In the genomic region with DNA sequence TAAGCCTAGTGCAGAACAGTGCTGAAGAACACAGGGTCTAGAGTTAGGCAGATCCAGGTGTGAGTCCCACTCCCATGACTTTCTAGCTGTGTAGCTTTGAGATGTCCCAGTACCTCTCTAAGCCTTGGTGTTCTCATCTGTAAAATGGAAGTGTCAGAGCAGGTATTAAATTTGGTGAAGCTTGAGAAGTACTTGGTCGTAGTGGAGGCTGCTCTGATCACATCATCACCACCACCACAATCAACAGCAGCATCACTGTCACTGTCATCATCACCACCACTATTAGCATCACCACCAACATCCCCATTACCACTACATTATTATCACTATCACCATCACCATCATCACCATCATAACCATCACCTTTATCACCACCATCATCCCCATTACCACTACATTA, we compare ENCODE assay signal across 18 cellular contexts.
DNase-seq lines count a peak whose midpoint lies in the region; ATAC-seq, FAIRE-seq and TF ChIP-seq lines count a peak whose summit lies in the region.
"Had no signal": no experiment of that assay in that cellular context is flagged by ENCODE, and none has a peak within 500 bp of the region (broad histone marks: within the 10 kb centered on the region; RNA-seq: fewer than 3 reads in every experiment).

No MANE protein-coding gene starts in this region.

- H3K27me3 Mint-ChIP-seq in CD8-positive, alpha-beta T cell (ENCODE audit: low read depth) = no peaks in the 10 kb centered on the region
- peaks cover 3 to 10% (median 6%) of the 10 kb centered on the region in 3 donors for H3K27me3 Mint-ChIP-seq in immature natural killer cell (ENCODE audit: low read depth in 3 of 3)
- H3K27me3 Mint-ChIP-seq: CD4-positive, alpha-beta T cell had no signal

- TF ChIP-seq RAD21 in K562 (CRISPR knock-in tag; conservative IDR thresholded peaks at IDR 0.05 in 1 of 2, IDR thresholded peaks at IDR 0.05 in 1 of 2) = no peak

- BruUV-seq in K562 (replicated peaks; lab: Mats Ljungman, UMichigan) = no TSS peak

- no peak overlapping the region for H3K9ac ChIP-seq in K562 (ENCODE audit: insufficient read depth in 1 of 2, low read depth in 2 of 2, low read length in 2 of 2)
- H3K9ac ChIP-seq: GM23248 had no signal

- no peaks in the 10 kb centered on the region for H3K4me1 ChIP-seq in CD8-positive, alpha-beta T cell (ENCODE audit: insufficient read depth, low read length)
- H3K4me1 ChIP-seq in K562 (replicated peaks in 1 of 2; ENCODE audit: control insufficient read depth in 2 of 2, insufficient read depth in 2 of 2, low read length in 2 of 2) (peaks cover 0 to 6% of the 10 kb centered on the region in 2 experiments; a peak in 1 of 5 replicates), tibial artery (peaks cover 0 to 7% (median 0%) of the 10 kb centered on the region in 4 donors)

- in situ Hi-C loops in K562 (cut with MboI) = no loop called here

- H3K79me2 ChIP-seq in K562 (ENCODE audit: control insufficient read depth, insufficient read depth, low read length) = peaks cover 29% of the 10 kb centered on the region

- ATAC-seq in CD8-positive, alpha-beta T cell = peak; percentile 61
- no peak for ATAC-seq in K562
- ATAC-seq in stimulated activated effector memory CD8-positive, alpha-beta T cell treated with anti-CD3 and anti-CD28 coated beads, Interleukin-12 subunit alpha, Interleukin-12 subunit beta, amount 100 ng/mL, for 72 hours = peak; percentile 63
- ATAC-seq: GM12878 had no signal

- CTCF ChIA-PET in CD8-positive, alpha-beta T cell (lab: Charles Lee) = no interaction called here
- CTCF ChIA-PET in K562 (lab: Yijun Ruan, JAX; ENCODE audit: low intra/inter-chr PET ratio) = no interaction called here

- intact Hi-C loops in CD8-positive, alpha-beta T cell (cut with DNase I, micrococcal nuclease) = no loop called here
- intact Hi-C loops in K562 (cut with micrococcal nuclease) (no loop called here), tibial artery (cut with DNase I; ENCODE audit: low total_unique reads) (no loop called here)

- H3K36me3 ChIP-seq in CD8-positive, alpha-beta T cell (ENCODE audit: insufficient read depth, low read length) = no peaks in the 10 kb centered on the region
- H3K36me3 ChIP-seq in K562 (ENCODE audit: control insufficient read depth, insufficient read depth, low read length) = peaks cover 3% of the 10 kb centered on the region; the same call in 2 of the 3 replicates
- H3K36me3 ChIP-seq in tibial artery = no peaks in the 10 kb centered on the region

- H2AFZ ChIP-seq in K562 (ENCODE audit: low read depth, low read length) = no peak overlapping the region
- H2AFZ ChIP-seq: GM23248 had no signal

- FAIRE-seq in K562 (lab: Jason Lieb, UNC) = no peak
- FAIRE-seq: A204.1, GM12878, GM19239, H54 had no signal

- TF ChIP-seq POLR2A in K562 (conservative IDR thresholded peaks at IDR 0.05) = no peak

- no peak overlapping the region for H3K4me3 Mint-ChIP-seq in CD8-positive, alpha-beta T cell
- H3K4me3 Mint-ChIP-seq in immature natural killer cell = no peak overlapping the region
- no peak overlapping the region for H3K4me3 Mint-ChIP-seq in stimulated activated effector memory CD8-positive, alpha-beta T cell treated with anti-CD3 and anti-CD28 coated beads, Interleukin-12 subunit alpha, Interleukin-12 subunit beta, amount 100 ng/mL, for 72 hours
- H3K4me3 Mint-ChIP-seq: CD4-positive, alpha-beta T cell had no signal

- TF ChIP-seq EP300 in K562 (IDR thresholded peaks at IDR 0.05; ENCODE audit: low read length) = no peak

- peaks cover 33% of the 10 kb centered on the region for H4K20me1 ChIP-seq in K562 (replicated peaks; ENCODE audit: control insufficient read depth, insufficient read depth, low read length)

- no peak overlapping the region for H3K27ac Mint-ChIP-seq in CD8-positive, alpha-beta T cell
- H3K27ac Mint-ChIP-seq in immature natural killer cell = no peak overlapping the region
- no peak overlapping the region for H3K27ac Mint-ChIP-seq in stimulated activated effector memory CD8-positive, alpha-beta T cell treated with anti-CD3 and anti-CD28 coated beads, Interleukin-12 subunit alpha, Interleukin-12 subunit beta, amount 100 ng/mL, for 72 hours
- H3K27ac Mint-ChIP-seq: CD4-positive, alpha-beta T cell had no signal

- peaks cover 15% of the 10 kb centered on the region for H3K4me1 Mint-ChIP-seq in CD8-positive, alpha-beta T cell (ENCODE audit: low read depth)
- peaks cover 14 to 18% of the 10 kb centered on the region in 2 donors for H3K4me1 Mint-ChIP-seq in immature natural killer cell
- H3K4me1 Mint-ChIP-seq in stimulated activated effector memory CD8-positive, alpha-beta T cell treated with anti-CD3 and anti-CD28 coated beads, Interleukin-12 subunit alpha, Interleukin-12 subunit beta, amount 100 ng/mL, for 72 hours = peaks cover 11% of the 10 kb centered on the region

- peaks cover 8% of the 10 kb centered on the region for H3K9me1 ChIP-seq in K562 (ENCODE audit: control insufficient read depth, insufficient read depth, low read length)

- no peaks in the 10 kb centered on the region for H3K9me3 Mint-ChIP-seq in CD8-positive, alpha-beta T cell
- H3K9me3 Mint-ChIP-seq in immature natural killer cell = no peaks in the 10 kb centered on the region
- H3K9me3 Mint-ChIP-seq in stimulated activated effector memory CD8-positive, alpha-beta T cell treated with anti-CD3 and anti-CD28 coated beads, Interleukin-12 subunit alpha, Interleukin-12 subunit beta, amount 100 ng/mL, for 72 hours = no peaks in the 10 kb centered on the region
- H3K9me3 Mint-ChIP-seq: CD4-positive, alpha-beta T cell had no signal

- 86% methylated on average over 1 of the region's 1 CpG for WGBS in K562 (ENCODE audit: insufficient coverage, low coverage, missing lambda C conversion rate)

- DNase-seq in CD8-positive, alpha-beta T cell = no peak
- DNase-seq in K562 (ENCODE audit: extremely low read depth in 1 of 4, low spot score in 3 of 4) (no peak), immature natural killer cell (peak; percentile 72 to 78 (median 75)), tibial artery (no peak), kidney glomerular epithelial cell (lab: John Stamatoyannopoulos, UW) (no peak)
- DNase-seq in stimulated activated effector memory CD8-positive, alpha-beta T cell treated with anti-CD3 and anti-CD28 coated beads, Interleukin-12 subunit alpha, Interleukin-12 subunit beta, amount 100 ng/mL, for 72 hours (ENCODE audit: low spot score in 2 of 2) = no peak
- DNase-seq: ACHN; Calu3; CD4-positive, alpha-beta T cell; DND-41; EL; GM23248; HCEC 1CT had no signal

- no peaks in the 10 kb centered on the region for H3K36me3 Mint-ChIP-seq in CD8-positive, alpha-beta T cell
- H3K36me3 Mint-ChIP-seq in immature natural killer cell = no peaks in the 10 kb centered on the region
- H3K36me3 Mint-ChIP-seq in stimulated activated effector memory CD8-positive, alpha-beta T cell treated with anti-CD3 and anti-CD28 coated beads, Interleukin-12 subunit alpha, Interleukin-12 subunit beta, amount 100 ng/mL, for 72 hours = no peaks in the 10 kb centered on the region

- POLR2A ChIA-PET in CD8-positive, alpha-beta T cell (lab: Charles Lee) = no interaction called here
- POLR2A ChIA-PET in K562 (lab: Yijun Ruan, JAX) = no interaction called here

- no peak overlapping the region for H3K27ac ChIP-seq in CD8-positive, alpha-beta T cell (ENCODE audit: low read depth, low read length)
- H3K27ac ChIP-seq in K562 (ENCODE audit: extremely low read depth, low read depth, low read length) (no peak overlapping the region), tibial artery (no peak overlapping the region)
- H3K27ac ChIP-seq: C4-2B, GM23248 had no signal

- no peaks in the 10 kb centered on the region for H3K9me3 ChIP-seq in CD8-positive, alpha-beta T cell (ENCODE audit: low read length)
- H3K9me3 ChIP-seq in K562 (replicated peaks; ENCODE audit: control insufficient read depth, insufficient read depth, low read depth, low read length) (no peaks in the 10 kb centered on the region; the same call in 1 of the 2 replicates), tibial artery (no peaks in the 10 kb centered on the region)

- TF ChIP-seq CTCF in CD8-positive, alpha-beta T cell (IDR thresholded peaks at IDR 0.05) = no peak
- TF ChIP-seq CTCF in K562 (IDR thresholded peaks at IDR 0.05 in 2 of 3, conservative IDR thresholded peaks at IDR 0.05 in 1 of 3; ENCODE audit: insufficient read depth in 2 of 3, low read depth in 1 of 3, low read length in 3 of 3) (no peak), tibial artery (IDR thresholded peaks at IDR 0.05) (no peak)

- no peak overlapping the region for H3K4me2 ChIP-seq in K562 (ENCODE audit: insufficient read depth, low read length)

- H3K4me3 ChIP-seq in CD8-positive, alpha-beta T cell (ENCODE audit: low read depth, low read length) = no peak overlapping the region
- H3K4me3 ChIP-seq in K562 (no peak overlapping the region), tibial artery (no peak overlapping the region)
- H3K4me3 ChIP-seq: GM12878, GM23248 had no signal

- no peaks in the 10 kb centered on the region for H3K27me3 ChIP-seq in CD8-positive, alpha-beta T cell (ENCODE audit: insufficient read depth, low read length)
- H3K27me3 ChIP-seq in K562 (ENCODE audit: control insufficient read depth in 2 of 2, insufficient read depth in 2 of 2, low read length in 2 of 2) (no peaks in the 10 kb centered on the region; a peak in 1 of 5 replicates), tibial artery (no peaks in the 10 kb centered on the region)

TF ChIP-seq in K562, 482 proteins besides CTCF, POLR2A, EP300 and RAD21:
- TF ChIP-seq CREM (IDR thresholded peaks at IDR 0.05; ENCODE audit: low read depth) (no peak), RBM25 (IDR thresholded peaks at IDR 0.05; ENCODE audit: low read depth, low read length, severe bottlenecking) (peak; percentile 20), KDM1A (IDR thresholded peaks at IDR 0.05) (0 out of 4 replicates have a peak, but pooled peaks of 1 of the 2 experiments have one; percentile 20)

Comparison
In these comparisons a context has a peak if more than half of its experiments do, and no peak if none do; other contexts are left out.
1. DNase-seq: peak in immature natural killer cell (3 of 3); none in CD8-positive, alpha-beta T cell (0 of 7), K562 (0 of 4), stimulated activated effector memory CD8-positive, alpha-beta T cell treated with anti-CD3 and anti-CD28 coated beads, Interleukin-12 subunit alpha, Interleukin-12 subunit beta, amount 100 ng/mL, for 72 hours (0 of 2), tibial artery (0 of 2) and kidney glomerular epithelial cell (single experiment).